In the genomic region with DNA sequence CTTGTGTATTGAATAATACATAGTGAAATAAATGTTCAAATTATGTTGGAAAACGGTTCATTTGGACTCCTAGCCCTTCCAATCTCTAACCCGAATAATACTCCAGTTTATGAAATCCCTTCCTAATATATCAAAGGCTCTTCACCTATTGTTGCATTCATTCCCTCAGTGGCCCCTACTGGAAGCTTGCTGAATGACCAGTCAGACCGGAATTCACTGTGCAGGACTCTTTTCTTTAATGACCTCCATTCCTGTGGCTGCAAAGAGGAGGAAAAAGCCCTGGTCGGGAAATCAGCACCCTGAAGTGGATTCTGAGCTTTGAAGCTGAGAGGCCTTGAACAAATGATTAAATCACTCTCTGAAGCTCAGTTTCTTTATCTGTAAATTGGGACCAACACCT, we compare ENCODE assay signal across 9 cellular contexts. TPM values are rescaled to one million over a fixed set of nuclear protein-coding genes. Genes with fewer than 3 reads are reported as not detected.
A peak's percentile ranks its signal among the peaks of the same experiment; 100 is the strongest.
DNase-seq lines count a peak whose midpoint lies in the region; ATAC-seq and TF ChIP-seq lines count a peak whose summit lies in the region.
"Had no signal": no experiment of that assay in that cellular context is flagged by ENCODE, and none has a peak within 500 bp of the region (broad histone marks: within the 10 kb centered on the region; RNA-seq: fewer than 3 reads in every experiment).

No MANE protein-coding gene starts in this region.

- peaks cover 1% of the 10 kb centered on the region for H3K27me3 Mint-ChIP-seq in endothelial cell (ENCODE audit: unreplicated experiment)

- no peaks in the 10 kb centered on the region for H3K9me3 Mint-ChIP-seq in endothelial cell (ENCODE audit: unreplicated experiment)

- ATAC-seq in GM18867 (IDR thresholded peaks at IDR 0.05; ENCODE audit: unreplicated experiment) (no peak), GM21360 (IDR thresholded peaks at IDR 0.05; ENCODE audit: unreplicated experiment) (no peak)
- ATAC-seq: T-cell had no signal

- no peak overlapping the region for H3K4me3 Mint-ChIP-seq in endothelial cell (ENCODE audit: unreplicated experiment)
- H3K4me3 Mint-ChIP-seq: T-cell had no signal

- H3K27ac Mint-ChIP-seq in endothelial cell (ENCODE audit: unreplicated experiment): no peak overlapping the region
- H3K27ac Mint-ChIP-seq: T-cell had no signal

- H3K36me3 Mint-ChIP-seq in endothelial cell (ENCODE audit: low read depth, unreplicated experiment): no peaks in the 10 kb centered on the region
- H3K36me3 Mint-ChIP-seq: T-cell had no signal

- TF ChIP-seq CTCF in endothelial cell (IDR thresholded peaks at IDR 0.05; ENCODE audit: unreplicated experiment): peak; percentile 48

- peaks cover 38% of the 10 kb centered on the region for H3K4me1 Mint-ChIP-seq in endothelial cell (ENCODE audit: unreplicated experiment)
- H3K4me1 Mint-ChIP-seq: T-cell had no signal

- DNase-seq in EH (ENCODE audit: low read depth) (peak; percentile 75), NCI-H69 (lab: John Stamatoyannopoulos, UW) (peak; percentile 48), endothelial cell (ENCODE audit: low spot score) (peak; percentile 42), non-pigmented ciliary epithelial cell (ENCODE audit: low read depth) (peak; percentile 41), pons (ENCODE audit: low spot score) (no peak)
- DNase-seq in activated naive CD4-positive, alpha-beta T cell (lab: John Stamatoyannopoulos, UW): no peak
- DNase-seq: T-cell had no signal

RNA-seq across cellular contexts. Expression of gene RCN1, which starts 19.1 kb away (rescaled TPM):
- total RNA-seq in endothelial cell (ENCODE audit: unreplicated experiment): 227 TPM

Comparison
In these comparisons a context has a peak if more than half of its experiments do, and no peak if none do; other contexts are left out.
1. DNase-seq: peak in EH (single experiment), NCI-H69 (single experiment), endothelial cell (single experiment) and non-pigmented ciliary epithelial cell (single experiment); none in activated naive CD4-positive, alpha-beta T cell (0 of 4) and pons (single experiment).